In genomic region chr13:20943519-20944012, GRCh38 we compare ENCODE assay signal across 8 cellular contexts. TPM values are rescaled to one million over a fixed set of nuclear protein-coding genes. Genes with fewer than 3 reads are reported as not detected.
DNase-seq lines count a peak whose midpoint lies in the region; ATAC-seq and TF ChIP-seq lines count a peak whose summit lies in the region.

No MANE protein-coding gene starts in this region.

- H2AFZ ChIP-seq in ACC112 (ENCODE audit: low read length, unreplicated experiment) (no peak overlapping the region), Karpas-422 (ENCODE audit: low read length) (no peak overlapping the region), neuron (ENCODE audit: low read depth, low read length) (peak overlapping the region; percentile 0)

- intact Hi-C loops in stomach (cut with DNase I; ENCODE audit: low total_unique reads): loop anchor here (10.0 kb wide), 2 partner anchors 171 to 531 kb away; no protein-coding TSS in a partner anchor

- no peak overlapping the region for H3K4me2 ChIP-seq in Karpas-422 (ENCODE audit: low read depth, low read length, poor library complexity, severe bottlenecking)

- no peaks in the 10 kb centered on the region for H4K20me1 ChIP-seq in Karpas-422 (ENCODE audit: insufficient read depth, low read depth, low read length)

- H3K4me3 ChIP-seq in ACC112 (ENCODE audit: low read depth, low read length): no peak overlapping the region
- H3K4me3 ChIP-seq in Karpas-422 (ENCODE audit: low read length): no peak overlapping the region
- no peak overlapping the region for H3K4me3 ChIP-seq in foreskin fibroblast (ENCODE audit: low read depth in 1 of 2, low read length in 2 of 2)
- H3K4me3 ChIP-seq in neuron (ENCODE audit: low read length): no peak overlapping the region
- no peak overlapping the region for H3K4me3 ChIP-seq in stomach

- ATAC-seq in GM18505 (IDR thresholded peaks at IDR 0.05; ENCODE audit: unreplicated experiment): peak; percentile 64

- no peaks in the 10 kb centered on the region for H3K36me3 ChIP-seq in ACC112 (ENCODE audit: insufficient read depth, low read length)
- no peaks in the 10 kb centered on the region for H3K36me3 ChIP-seq in Karpas-422 (ENCODE audit: insufficient read depth, low read length)
- H3K36me3 ChIP-seq in neuron (ENCODE audit: insufficient read depth, low read length): no peaks in the 10 kb centered on the region
- no peaks in the 10 kb centered on the region for H3K36me3 ChIP-seq in stomach

- H3K27me3 ChIP-seq in ACC112 (ENCODE audit: insufficient read depth, low read length) (no peaks in the 10 kb centered on the region), Karpas-422 (ENCODE audit: low read length) (no peaks in the 10 kb centered on the region), neuron (ENCODE audit: insufficient read depth, low read length) (no peaks in the 10 kb centered on the region), stomach (peaks cover 0 to 17% (median 10%) of the 10 kb centered on the region in 3 donors)

- H3K9me3 ChIP-seq in Karpas-422 (ENCODE audit: low read length) (no peaks in the 10 kb centered on the region), neuron (ENCODE audit: low read length) (no peaks in the 10 kb centered on the region), stomach (no peaks in the 10 kb centered on the region)

- peak; percentile 95 for TF ChIP-seq CTCF in foreskin fibroblast (IDR thresholded peaks at IDR 0.05; ENCODE audit: low read depth, low read length)
- peak in 5 of 7 experiments; percentile 83 to 93 (median 91) for TF ChIP-seq CTCF in stomach (IDR thresholded peaks at IDR 0.05)

- DNase-seq in Karpas-422: peak; percentile 82
- peak; percentile 26 for DNase-seq in SHP77 treated with DMSO at 0.1 percent for 48 hours (lab: John Stamatoyannopoulos, UW)
- peak; percentile 37 for DNase-seq in activated T-helper 9 cell treated with anti-CD3 and anti-CD28 coated beads, Interleukin-2, amount 50 U/mL, for 16 hours (ENCODE audit: low read depth)
- DNase-seq in foreskin fibroblast: peak; percentile 93 to 97
- DNase-seq in stomach: peak; percentile 86

- H3K27ac ChIP-seq in ACC112 (ENCODE audit: low read depth, low read length) (peak overlapping the region; percentile 84), Karpas-422 (ENCODE audit: low read length) (no peak overlapping the region), stomach (peak overlapping the region in 4 of 5 donors; percentile 46 to 65 (median 58))

- no peak overlapping the region for H3K9ac ChIP-seq in Karpas-422 (ENCODE audit: low read length)

- H3K79me2 ChIP-seq in ACC112 (ENCODE audit: control insufficient read depth, insufficient read depth, low read length, unreplicated experiment): no peaks in the 10 kb centered on the region
- no peaks in the 10 kb centered on the region for H3K79me2 ChIP-seq in Karpas-422 (ENCODE audit: low read length)

- 29 to 35% (median 30%) methylated on average over 14 of the region's 14 CpGs for WGBS in stomach, 5 donors

- H3K9me2 ChIP-seq in Karpas-422 (replicated peaks; ENCODE audit: insufficient read depth, low read length): no peaks in the 10 kb centered on the region

- TF ChIP-seq EP300 in stomach (IDR thresholded peaks at IDR 0.05): no peak

- H3K4me1 ChIP-seq in ACC112 (ENCODE audit: control insufficient read depth, insufficient read depth, low read length, unreplicated experiment): peaks cover 15% of the 10 kb centered on the region
- no peaks in the 10 kb centered on the region for H3K4me1 ChIP-seq in Karpas-422 (ENCODE audit: low read length)
- no peaks in the 10 kb centered on the region for H3K4me1 ChIP-seq in neuron (ENCODE audit: insufficient read depth, low read length)
- peaks cover 7 to 21% (median 13%) of the 10 kb centered on the region in 4 donors for H3K4me1 ChIP-seq in stomach

- TF ChIP-seq POLR2A in GM18505 (IDR thresholded peaks at IDR 0.05; ENCODE audit: borderline replicate concordance, extremely low read depth, insufficient read depth, insufficient read length): no peak
- TF ChIP-seq POLR2A in stomach (IDR thresholded peaks at IDR 0.05): no peak

RNA-seq across cellular contexts. Expression of gene XPO4, which starts 41.0 kb away (rescaled TPM):
- total RNA-seq in Karpas-422 (2014; rRNA removed; shearing (Covaris generic); ENCODE audit: low replicate concordance): 17.4 and 36.3 TPM in 2 replicates
- total RNA-seq in stomach: 10 to 100 TPM; 14.2 to 41.7 (median 34.7) TPM
- 1 to 10 TPM; 2.3 to 2.8 (median 2.4) TPM for polyA plus RNA-seq in stomach

Comparison
In these comparisons a context has a peak if more than half of its experiments do, and no peak if none do; other contexts are left out.
1. DNase-seq: peak in every context shown above with its lines; median percentile 95 in foreskin fibroblast; 86 in stomach; 82 in Karpas-422; 37 in activated T-helper 9 cell treated with anti-CD3 and anti-CD28 coated beads, Interleukin-2, amount 50 U/mL, for 16 hours; 26 in SHP77 treated with DMSO at 0.1 percent for 48 hours.